In the genomic region with DNA sequence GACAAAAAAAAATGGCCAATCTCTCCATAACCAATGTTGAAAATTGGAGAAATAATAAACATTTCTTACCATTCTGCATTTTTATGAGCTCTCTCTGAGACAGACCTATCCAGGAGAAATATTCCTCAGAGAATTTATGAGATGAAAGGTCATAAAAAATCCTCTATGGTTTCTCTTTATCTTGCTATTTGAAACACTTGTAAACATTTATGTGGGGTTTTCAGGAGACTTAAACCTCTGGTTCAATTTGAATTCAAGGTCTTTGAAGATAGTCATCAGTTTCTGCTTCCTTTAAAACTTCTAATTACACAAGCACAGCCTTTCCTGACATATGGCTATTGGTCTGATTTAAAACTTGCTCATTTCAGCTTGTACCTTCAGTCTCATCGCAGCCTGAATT, we compare ENCODE assay signal across 29 cellular contexts.
"Had no signal": no experiment of that assay in that cellular context is flagged by ENCODE, and none has a peak within 500 bp of the region (broad histone marks: within the 10 kb centered on the region; RNA-seq: fewer than 3 reads in every experiment).

No MANE protein-coding gene starts in this region.

- DNase-seq: activated B cell treated with CpG ODN at 0.5 μM for 24 hours; activated CD4-positive, alpha-beta T cell treated with anti-CD3 and anti-CD28 coated beads for 48 hours; activated CD4-positive, alpha-beta T cell treated with anti-CD3 and anti-CD28 coated beads, Interleukin-2, amount 50 U/mL, for 1 hour; activated CD4-positive, alpha-beta T cell treated with anti-CD3 and anti-CD28 coated beads, Interleukin-2, amount 50 U/mL, for 48 hours; activated CD8-positive, alpha-beta memory T cell treated with anti-CD3 and anti-CD28 coated beads for 24 hours; activated CD8-positive, alpha-beta T cell treated with anti-CD3 and anti-CD28 coated beads for 36 hours; activated effector memory CD4-positive, alpha-beta T cell treated with anti-CD3 and anti-CD28 coated beads, Interleukin-2, amount 50 U/mL, for 16 hours; activated naive CD4-positive, alpha-beta T cell treated with anti-CD3 and anti-CD28 coated beads for 36 hours; activated naive CD8-positive, alpha-beta T cell treated with anti-CD3 and anti-CD28 coated beads for 36 hours; activated naive CD8-positive, alpha-beta T cell treated with anti-CD3 and anti-CD28 coated beads, Interleukin-2, amount 50 U/mL, for 24 hours; activated T-cell treated with anti-CD3 and anti-CD28 coated beads, Interleukin-2, amount 50 U/mL, for 48 hours; adrenal gland; amygdala; aorta; body of pancreas; caudate nucleus; cortex of kidney; dermis blood vessel endothelial cell; effector CD4-positive, alpha-beta T cell; effector memory CD8-positive, alpha-beta T cell; erythroblast; esophagus squamous epithelium; foreskin melanocyte; heart right ventricle; T-helper 17 cell; T1000; WERI-Rb-1 had no signal

- ATAC-seq: activated CD4-positive, CD25-positive, alpha-beta regulatory T cell treated with anti-CD3 and anti-CD28 coated beads, Interleukin-2, amount 50 U/mL, for 24 hours; activated CD8-positive, alpha-beta T cell treated with anti-CD3 and anti-CD28 coated beads for 36 hours; activated naive CD8-positive, alpha-beta T cell treated with anti-CD3 and anti-CD28 coated beads, Interleukin-2, amount 50 U/mL, for 24 hours; body of pancreas; effector memory CD8-positive, alpha-beta T cell; gastroesophageal sphincter; heart right ventricle; T-helper 17 cell had no signal

- H3K4me3 ChIP-seq: adrenal gland, body of pancreas, esophagus squamous epithelium, gastroesophageal sphincter, heart right ventricle had no signal

- H3K4me1 ChIP-seq: adrenal gland, body of pancreas, esophagus squamous epithelium, gastroesophageal sphincter had no signal

- H3K36me3 ChIP-seq: adrenal gland, esophagus squamous epithelium, gastroesophageal sphincter, heart right ventricle, WERI-Rb-1 had no signal

- H3K27me3 ChIP-seq: adrenal gland, body of pancreas, esophagus squamous epithelium, gastroesophageal sphincter had no signal

- H3K9me3 ChIP-seq: adrenal gland, body of pancreas, esophagus squamous epithelium, gastroesophageal sphincter had no signal

- H3K27ac ChIP-seq: adrenal gland, body of pancreas, esophagus squamous epithelium, gastroesophageal sphincter, heart right ventricle, WERI-Rb-1 had no signal
